ENCODE assay signal across 33 cellular contexts in genomic region chr3:108152261-108152660, GRCh38.
"Had no signal": no experiment of that assay in that cellular context is flagged by ENCODE, and none has a peak within 500 bp of the region (broad histone marks: within the 10 kb centered on the region; RNA-seq: fewer than 3 reads in every experiment).

No MANE protein-coding gene starts in this region.

- DNase-seq: activated CD4-positive, alpha-beta T cell treated with anti-CD3 and anti-CD28 coated beads, Interleukin-2, amount 10 ng/mL, durations not matched to agents 24 days and 14 days; activated CD4-positive, alpha-beta T cell treated with anti-CD3 and anti-CD28 coated beads, Interleukin-2, amount 50 U/mL, for 4 hours; activated CD8-positive, alpha-beta T cell treated with anti-CD3 and anti-CD28 coated beads for 36 hours; activated effector memory CD4-positive, alpha-beta T cell treated with anti-CD3 and anti-CD28 coated beads, Interleukin-2, amount 50 U/mL, for 16 hours; activated naive CD4-positive, alpha-beta T cell; activated naive CD4-positive, alpha-beta T cell treated with anti-CD3 and anti-CD28 coated beads, Interleukin-2, amount 50 U/mL, for 16 hours; activated naive CD8-positive, alpha-beta T cell treated with anti-CD3 and anti-CD28 coated beads for 36 hours; activated T-cell treated with anti-CD3 and anti-CD28 coated beads, Interleukin-2, amount 50 U/mL, for 1 hour; activated T-cell treated with anti-CD3 and anti-CD28 coated beads, Interleukin-2, amount 50 U/mL, for 72 hours; amniotic stem cell; NCI-H1105; NCI-H1417 treated with DMSO at 0.1 percent for 48 hours; NCI-H187 treated with DMSO at 0.1 percent for 48 hours; NCI-H2081; NCI-H2171 treated with DMSO at 0.1 percent for 48 hours; NCI-H2227 treated with DMSO at 0.1 percent for 48 hours; NCI-H446; NCI-H510A treated with DMSO at 0.1 percent for 48 hours; NCI-H526 treated with DMSO at 0.1 percent for 48 hours; NCI-H774; PC-3; Peyer's patch; RPMI8226; SHP77 treated with DMSO at 0.1 percent for 48 hours; SK-N-SH had no signal

- H3K9ac ChIP-seq: SK-N-SH had no signal

- H3K4me1 ChIP-seq: ascending aorta, Peyer's patch, SJSA1 had no signal

- H3K4me2 ChIP-seq: SK-N-SH had no signal

- H3K36me3 Mint-ChIP-seq: activated naive CD8-positive, alpha-beta T cell treated with anti-CD3 and anti-CD28 coated beads for 36 hours had no signal

- H3K27me3 ChIP-seq: ascending aorta, cardiac muscle cell, Peyer's patch, SJSA1 had no signal

- H3K27me3 Mint-ChIP-seq: activated CD4-positive, alpha-beta T cell treated with anti-CD3 and anti-CD28 coated beads, Interleukin-2, amount 10 ng/mL, durations not matched to agents 24 days and 14 days; activated CD8-positive, alpha-beta T cell treated with anti-CD3 and anti-CD28 coated beads for 36 hours; activated naive CD8-positive, alpha-beta T cell treated with anti-CD3 and anti-CD28 coated beads for 36 hours; activated T-helper 17 cell treated with anti-CD3 and anti-CD28 coated beads, Interleukin-2, amount 50 U/mL, for 72 hours had no signal

- H3K27ac Mint-ChIP-seq: activated CD4-positive, alpha-beta T cell treated with anti-CD3 and anti-CD28 coated beads, Interleukin-2, amount 10 ng/mL, durations not matched to agents 24 days and 14 days; activated CD8-positive, alpha-beta T cell treated with anti-CD3 and anti-CD28 coated beads for 36 hours; activated naive CD8-positive, alpha-beta T cell treated with anti-CD3 and anti-CD28 coated beads for 36 hours; activated T-cell treated with anti-CD3 and anti-CD28 coated beads, Interleukin-2, amount 50 U/mL, for 72 hours; activated T-helper 17 cell treated with anti-CD3 and anti-CD28 coated beads, Interleukin-2, amount 50 U/mL, for 72 hours; T-helper 1 cell treated with Interleukin-12 subunit alpha and Interleukin-12 subunit beta and Interleukin-4 antibody, amounts not matched to agents 30 μg/mL and 1 μg/mL, for 36 hours; T-helper 2 cell treated with Interferon-gamma antibody and Interleukin-4, amounts not matched to agents 5 μg/mL and 100 μg/mL, for 36 hours had no signal

- H3K4me3 ChIP-seq: ascending aorta, cardiac muscle cell, K562, Peyer's patch, SJSA1 had no signal

- H3K9me3 Mint-ChIP-seq: activated CD4-positive, alpha-beta T cell treated with anti-CD3 and anti-CD28 coated beads, Interleukin-2, amount 10 ng/mL, durations not matched to agents 24 days and 14 days; activated CD8-positive, alpha-beta T cell treated with anti-CD3 and anti-CD28 coated beads for 36 hours; activated naive CD8-positive, alpha-beta T cell treated with anti-CD3 and anti-CD28 coated beads for 36 hours; activated T-cell treated with anti-CD3 and anti-CD28 coated beads, Interleukin-2, amount 50 U/mL, for 72 hours; activated T-helper 17 cell treated with anti-CD3 and anti-CD28 coated beads, Interleukin-2, amount 50 U/mL, for 72 hours; T-helper 1 cell treated with Interleukin-12 subunit alpha and Interleukin-12 subunit beta and Interleukin-4 antibody, amounts not matched to agents 30 μg/mL and 1 μg/mL, for 36 hours; T-helper 2 cell treated with Interferon-gamma antibody and Interleukin-4, amounts not matched to agents 5 μg/mL and 100 μg/mL, for 36 hours had no signal

- H3K27ac ChIP-seq: ascending aorta, cardiac muscle cell, Peyer's patch, SJSA1 had no signal

- H3K4me3 Mint-ChIP-seq: activated CD4-positive, alpha-beta T cell treated with anti-CD3 and anti-CD28 coated beads, Interleukin-2, amount 10 ng/mL, durations not matched to agents 24 days and 14 days; activated CD8-positive, alpha-beta T cell treated with anti-CD3 and anti-CD28 coated beads for 36 hours; activated naive CD8-positive, alpha-beta T cell treated with anti-CD3 and anti-CD28 coated beads for 36 hours; activated T-cell treated with anti-CD3 and anti-CD28 coated beads, Interleukin-2, amount 50 U/mL, for 72 hours; activated T-helper 17 cell treated with anti-CD3 and anti-CD28 coated beads, Interleukin-2, amount 50 U/mL, for 72 hours; T-helper 1 cell treated with Interleukin-12 subunit alpha and Interleukin-12 subunit beta and Interleukin-4 antibody, amounts not matched to agents 30 μg/mL and 1 μg/mL, for 36 hours; T-helper 2 cell treated with Interferon-gamma antibody and Interleukin-4, amounts not matched to agents 5 μg/mL and 100 μg/mL, for 36 hours had no signal

- H3K9me3 ChIP-seq: ascending aorta, Peyer's patch, SJSA1, SK-N-SH had no signal

- H3K36me3 ChIP-seq: ascending aorta, cardiac muscle cell, Peyer's patch, SJSA1 had no signal

- FAIRE-seq: K562, TTC549 had no signal
